Comparison of ENCODE assay signal across 1 cellular context in the genomic region with DNA sequence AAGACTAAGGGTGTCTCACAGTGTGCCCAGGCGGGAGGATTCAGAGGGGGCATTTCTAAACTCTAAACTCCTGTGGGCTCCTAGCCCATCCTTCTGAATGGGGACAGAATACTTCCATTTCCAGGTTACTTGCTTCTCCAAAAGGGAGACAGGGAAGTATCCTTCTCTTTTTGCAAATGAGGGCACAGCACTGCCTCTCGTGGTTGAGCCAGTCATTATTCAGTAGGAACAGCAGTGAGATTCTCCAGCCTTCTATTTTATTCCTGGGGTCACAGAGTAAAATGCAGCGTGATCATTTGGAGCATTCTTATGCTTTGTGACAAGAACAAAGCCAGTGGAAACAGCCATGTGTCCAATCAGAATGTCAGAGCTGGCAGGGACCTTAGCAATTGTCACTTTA.
TF ChIP-seq lines count a peak whose summit lies in the region.

No MANE protein-coding gene starts in this region.

TF ChIP-seq in WTC11, 78 proteins besides CTCF, POLR2A, EP300 and RAD21 (continued from another document):
- TF ChIP-seq, protein P1, sequence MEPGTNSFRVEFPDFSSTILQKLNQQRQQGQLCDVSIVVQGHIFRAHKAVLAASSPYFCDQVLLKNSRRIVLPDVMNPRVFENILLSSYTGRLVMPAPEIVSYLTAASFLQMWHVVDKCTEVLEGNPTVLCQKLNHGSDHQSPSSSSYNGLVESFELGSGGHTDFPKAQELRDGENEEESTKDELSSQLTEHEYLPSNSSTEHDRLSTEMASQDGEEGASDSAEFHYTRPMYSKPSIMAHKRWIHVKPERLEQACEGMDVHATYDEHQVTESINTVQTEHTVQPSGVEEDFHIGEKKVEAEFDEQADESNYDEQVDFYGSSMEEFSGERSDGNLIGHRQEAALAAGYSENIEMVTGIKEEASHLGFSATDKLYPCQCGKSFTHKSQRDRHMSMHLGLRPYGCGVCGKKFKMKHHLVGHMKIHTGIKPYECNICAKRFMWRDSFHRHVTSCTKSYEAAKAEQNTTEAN (CRISPR knock-in tag; IDR thresholded peaks at IDR 0.05): no peak
- no peak for TF ChIP-seq MXD4 (CRISPR knock-in tag; IDR thresholded peaks at IDR 0.05; ENCODE audit: borderline replicate concordance)
